11 cellular contexts compared by ENCODE assay signal in genomic region chr22:23036684-23037428, GRCh38. TPM values are rescaled to one million over a fixed set of nuclear protein-coding genes. Genes with fewer than 3 reads are reported as not detected.
DNase-seq lines count a peak whose midpoint lies in the region; ATAC-seq, FAIRE-seq and TF ChIP-seq lines count a peak whose summit lies in the region.
"Had no signal": no experiment of that assay in that cellular context is flagged by ENCODE, and none has a peak within 500 bp of the region (broad histone marks: within the 10 kb centered on the region; RNA-seq: fewer than 3 reads in every experiment).

No MANE protein-coding gene starts in this region.

- H3K27ac ChIP-seq in naive thymus-derived CD4-positive, alpha-beta T cell (ENCODE audit: low read depth, low read length), result no peak overlapping the region
- H3K27ac ChIP-seq: esophagus squamous epithelium had no signal

- H3K9me3 Mint-ChIP-seq in activated naive CD8-positive, alpha-beta T cell treated with anti-CD3 and anti-CD28 coated beads for 36 hours, result no peaks in the 10 kb centered on the region
- no peaks in the 10 kb centered on the region for H3K9me3 Mint-ChIP-seq in naive thymus-derived CD4-positive, alpha-beta T cell
- H3K9me3 Mint-ChIP-seq in CD14-positive monocyte, result peaks cover 0 to 3% (median 0%) of the 10 kb centered on the region in 7 donors

- peak overlapping the region; percentile 66 for H3K27ac Mint-ChIP-seq in activated naive CD8-positive, alpha-beta T cell treated with anti-CD3 and anti-CD28 coated beads for 36 hours
- peak overlapping the region in 5 of 9 donors; percentile 9 to 87 (median 70) for H3K27ac Mint-ChIP-seq in naive thymus-derived CD4-positive, alpha-beta T cell
- no peak overlapping the region for H3K27ac Mint-ChIP-seq in CD14-positive monocyte

- H3K4me1 Mint-ChIP-seq in activated naive CD8-positive, alpha-beta T cell treated with anti-CD3 and anti-CD28 coated beads for 36 hours, result peaks cover 9% of the 10 kb centered on the region
- peaks cover 4 to 19% (median 17%) of the 10 kb centered on the region in 7 donors for H3K4me1 Mint-ChIP-seq in naive thymus-derived CD4-positive, alpha-beta T cell
- peaks cover 10% of the 10 kb centered on the region for H3K4me1 Mint-ChIP-seq in CD14-positive monocyte

- FAIRE-seq in HTR-8/SVneo (lab: Jason Lieb, UNC), result no peak

- CTCF ChIA-PET in naive thymus-derived CD4-positive, alpha-beta T cell (lab: Charles Lee), result interaction anchor here (0.6 kb wide), 1 partner anchor 355 kb away, joined by 3 read pairs; no protein-coding TSS in a partner anchor

- H3K27me3 Mint-ChIP-seq in activated naive CD8-positive, alpha-beta T cell treated with anti-CD3 and anti-CD28 coated beads for 36 hours, result peaks cover 9% of the 10 kb centered on the region
- H3K27me3 Mint-ChIP-seq in naive thymus-derived CD4-positive, alpha-beta T cell, result peaks cover 8 to 17% (median 8%) of the 10 kb centered on the region in 5 donors
- peaks cover 7 to 10% (median 9%) of the 10 kb centered on the region in 3 donors for H3K27me3 Mint-ChIP-seq in CD14-positive monocyte (ENCODE audit: low read depth in 3 of 3)

- intact Hi-C loops in naive thymus-derived CD4-positive, alpha-beta T cell (cut with micrococcal nuclease), result no loop called here
- intact Hi-C loops in CD14-positive monocyte (cut with micrococcal nuclease), result no loop called here

- no peak for TF ChIP-seq CTCF in CD14-positive monocyte (IDR thresholded peaks at IDR 0.05)

- peak; percentile 80 for DNase-seq in DMS153 (lab: John Stamatoyannopoulos, UW)
- peak; percentile 4 for DNase-seq in HTR-8/SVneo (ENCODE audit: insufficient read length, low spot score)
- no peak for DNase-seq in activated naive CD8-positive, alpha-beta T cell treated with anti-CD3 and anti-CD28 coated beads for 36 hours
- DNase-seq in naive thymus-derived CD4-positive, alpha-beta T cell, result peak in 1 of 9 donors; percentile 4
- DNase-seq in CD14-positive monocyte (ENCODE audit: low spot score), result no peak
- DNase-seq: esophagus squamous epithelium, NCI-H1105 treated with DMSO at 0.1 percent for 48 hours, T-helper 2 cell had no signal

- no peaks in the 10 kb centered on the region for H3K9me3 ChIP-seq in naive thymus-derived CD4-positive, alpha-beta T cell (ENCODE audit: control insufficient read depth in 2 of 3, low read length in 3 of 3)
- H3K9me3 ChIP-seq: esophagus squamous epithelium had no signal

- no peaks in the 10 kb centered on the region for H3K36me3 Mint-ChIP-seq in activated naive CD8-positive, alpha-beta T cell treated with anti-CD3 and anti-CD28 coated beads for 36 hours
- H3K36me3 Mint-ChIP-seq in naive thymus-derived CD4-positive, alpha-beta T cell, result no peaks in the 10 kb centered on the region
- H3K36me3 Mint-ChIP-seq in CD14-positive monocyte, result no peaks in the 10 kb centered on the region

- H3K4me3 ChIP-seq in naive thymus-derived CD4-positive, alpha-beta T cell (ENCODE audit: low read length), result no peak overlapping the region
- H3K4me3 ChIP-seq: esophagus squamous epithelium had no signal

- no peaks in the 10 kb centered on the region for H3K27me3 ChIP-seq in naive thymus-derived CD4-positive, alpha-beta T cell (ENCODE audit: control insufficient read depth in 2 of 2, insufficient read depth in 2 of 2, low read length in 2 of 2)

- POLR2A ChIA-PET in naive thymus-derived CD4-positive, alpha-beta T cell (lab: Charles Lee), result no interaction called here

- ATAC-seq in naive thymus-derived CD4-positive, alpha-beta T cell, result no peak
- no peak for ATAC-seq in GM18867 (IDR thresholded peaks at IDR 0.05; ENCODE audit: unreplicated experiment)
- ATAC-seq in HG03025 (IDR thresholded peaks at IDR 0.05; ENCODE audit: low FRiP score, unreplicated experiment), result no peak
- ATAC-seq in HG03196 (IDR thresholded peaks at IDR 0.05; ENCODE audit: unreplicated experiment), result no peak

- no peak overlapping the region for H3K4me3 Mint-ChIP-seq in activated naive CD8-positive, alpha-beta T cell treated with anti-CD3 and anti-CD28 coated beads for 36 hours
- H3K4me3 Mint-ChIP-seq in naive thymus-derived CD4-positive, alpha-beta T cell, result peak overlapping the region in 2 of 10 donors; percentile 20 to 26
- H3K4me3 Mint-ChIP-seq in CD14-positive monocyte, result no peak overlapping the region

- no peaks in the 10 kb centered on the region for H3K4me1 ChIP-seq in naive thymus-derived CD4-positive, alpha-beta T cell (ENCODE audit: control insufficient read depth in 2 of 2, insufficient read depth in 2 of 2, low read length in 2 of 2)
- H3K4me1 ChIP-seq: esophagus squamous epithelium had no signal

- H3K36me3 ChIP-seq in naive thymus-derived CD4-positive, alpha-beta T cell (ENCODE audit: control insufficient read depth in 2 of 3, insufficient read depth in 3 of 3, low read length in 3 of 3), result no peaks in the 10 kb centered on the region
- H3K36me3 ChIP-seq: esophagus squamous epithelium had no signal

RNA-seq across cellular contexts. Expression of gene GNAZ, which starts 33.5 kb away (rescaled TPM):
- total RNA-seq in activated naive CD8-positive, alpha-beta T cell treated with anti-CD3 and anti-CD28 coated beads for 36 hours, result under 1 TPM; 0.43 to 0.54 TPM
- total RNA-seq in naive thymus-derived CD4-positive, alpha-beta T cell, result 1 to 10 TPM in 1 of 5 experiments, under 1 TPM in 3, not detected in 1; 0.12 to 2.0 (median 0.31) TPM
- not detected for polyA plus RNA-seq in naive thymus-derived CD4-positive, alpha-beta T cell
- polyA plus RNA-seq in CD14-positive monocyte, result under 1 TPM in 1 of 2 donors, not detected in 1; 0.04 TPM

Comparison
In these comparisons a context has a peak if more than half of its experiments do, and no peak if none do; other contexts are left out.
1. DNase-seq: peak in DMS153 (single experiment) and HTR-8/SVneo (single experiment); none in activated naive CD8-positive, alpha-beta T cell treated with anti-CD3 and anti-CD28 coated beads for 36 hours (single experiment) and CD14-positive monocyte (single experiment).
2. H3K27ac Mint-ChIP-seq: peak in activated naive CD8-positive, alpha-beta T cell treated with anti-CD3 and anti-CD28 coated beads for 36 hours (single experiment) and naive thymus-derived CD4-positive, alpha-beta T cell (5 of 9); none in CD14-positive monocyte (0 of 7).